ENCODE assay signal across 23 cellular contexts in the genomic region with DNA sequence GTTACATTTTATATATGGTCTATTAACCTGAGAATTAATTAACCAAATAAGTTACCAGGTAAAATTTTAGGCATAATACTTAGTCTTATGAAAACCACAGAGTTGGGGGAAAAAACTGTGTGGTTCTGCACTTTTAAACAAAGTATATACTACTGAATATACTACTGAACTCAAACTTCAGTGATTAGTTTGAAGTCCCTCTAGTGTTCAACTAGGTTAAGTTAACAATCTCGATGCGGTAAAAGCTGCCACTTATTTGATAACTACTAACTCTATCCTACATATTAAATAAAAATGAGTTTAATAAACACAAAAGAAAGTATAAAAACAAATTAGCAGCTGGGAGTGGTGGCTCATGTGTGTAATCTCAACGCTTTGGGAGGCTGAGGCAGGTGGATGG. TPM values are rescaled to one million over a fixed set of nuclear protein-coding genes. Genes with fewer than 3 reads are reported as not detected.
DNase-seq lines count a peak whose midpoint lies in the region; ATAC-seq and TF ChIP-seq lines count a peak whose summit lies in the region.
"Had no signal": no experiment of that assay in that cellular context is flagged by ENCODE, and none has a peak within 500 bp of the region (broad histone marks: within the 10 kb centered on the region; RNA-seq: fewer than 3 reads in every experiment).

No MANE protein-coding gene starts in this region.

- CTCF ChIA-PET in SK-N-SH (lab: Yijun Ruan, JAX) (interaction anchor here (0.7 to 4.0 kb wide), 3 partner anchors 15 to 73 kb away, joined by 3 to 11 read pairs (median 3); no protein-coding TSS in a partner anchor), mammary epithelial cell (lab: Charles Lee; ENCODE audit: low non-redundant PET) (no interaction called here)

- no peak overlapping the region for H3K4me3 Mint-ChIP-seq in neural crest cell
- H3K4me3 Mint-ChIP-seq: CD14-positive monocyte had no signal

- dilution Hi-C loops in mammary epithelial cell (cut with HindIII; ENCODE audit: low sequenced_read_pairs): no loop called here

- H2AFZ ChIP-seq in SK-N-SH (ENCODE audit: low read depth): no peak overlapping the region
- no peak overlapping the region for H2AFZ ChIP-seq in mammary epithelial cell (ENCODE audit: low read depth, low read length)
- H2AFZ ChIP-seq: PC-9 had no signal

- no peak for DNase-seq in SK-N-SH
- DNase-seq in neural crest cell (ENCODE audit: low read depth, low spot score): no peak
- no peak for DNase-seq in SIG-M5 (lab: John Stamatoyannopoulos, UW)
- DNase-seq in activated CD8-positive, alpha-beta memory T cell treated with anti-CD3 and anti-CD28 coated beads, Interleukin-2, amount 50 U/mL, for 48 hours: no peak
- no peak for DNase-seq in mammary epithelial cell
- DNase-seq: GF-D8, MM.1S, NCI-H1048, NCI-H1417 treated with DMSO at 0.1 percent for 48 hours, NCI-H187, NCI-H446, NCI-H526 treated with DMSO at 0.1 percent for 48 hours, PC-9, SHP77 treated with DMSO at 0.1 percent for 48 hours had no signal

- H3K4me3 ChIP-seq in SK-N-SH (ENCODE audit: low read depth in 2 of 2, low read length in 1 of 2) (no peak overlapping the region), mammary epithelial cell (replicated peaks in 1 of 3; ENCODE audit: insufficient read depth in 1 of 3, low read depth in 2 of 3, low read length in 3 of 3) (no peak overlapping the region)
- H3K4me3 ChIP-seq: K562, PC-9 had no signal

- H3K9me3 Mint-ChIP-seq in neural crest cell: no peaks in the 10 kb centered on the region
- H3K9me3 Mint-ChIP-seq: CD14-positive monocyte had no signal

- no peak overlapping the region for H3K27ac ChIP-seq in SK-N-SH (ENCODE audit: low read depth in 2 of 2, low read length in 1 of 2)
- H3K27ac ChIP-seq in VCaP: no peak overlapping the region
- H3K27ac ChIP-seq in mammary epithelial cell (ENCODE audit: insufficient read depth, low read depth, low read length): no peak overlapping the region
- H3K27ac ChIP-seq: 22Rv1, HL-60, PC-9, RWPE1 had no signal

- H3K4me2 ChIP-seq in SK-N-SH (no peak overlapping the region), mammary epithelial cell (ENCODE audit: insufficient read depth, low read depth, low read length) (no peak overlapping the region)
- H3K4me2 ChIP-seq: PC-9 had no signal

- H4K20me1 ChIP-seq in SK-N-SH (ENCODE audit: insufficient read depth) (peaks cover 93% of the 10 kb centered on the region), mammary epithelial cell (ENCODE audit: insufficient read depth, low read length) (peaks cover 7% of the 10 kb centered on the region)

- 98% methylated on average over 3 of the region's 3 CpGs for WGBS in SK-N-SH (ENCODE audit: low lambda C conversion rate)
- WGBS in mammary epithelial cell (ENCODE audit: low coverage, missing lambda C conversion rate): 93% methylated on average over 3 of the region's 3 CpGs

- POLR2A ChIA-PET in SK-N-SH (lab: Yijun Ruan, JAX): no interaction called here

- H3K9me2 ChIP-seq in SK-N-SH: no peaks in the 10 kb centered on the region

- H3K27me3 Mint-ChIP-seq in neural crest cell (ENCODE audit: low read depth): no peaks in the 10 kb centered on the region

- intact Hi-C loops in mammary epithelial cell (cut with micrococcal nuclease): no loop called here

- H3F3A ChIP-seq in SK-N-SH (replicated peaks; ENCODE audit: insufficient read depth): peaks cover 38% of the 10 kb centered on the region

- H3K9ac ChIP-seq in SK-N-SH (no peak overlapping the region), mammary epithelial cell (ENCODE audit: insufficient read depth, low read length) (no peak overlapping the region)

- H3K9me3 ChIP-seq in SK-N-SH (no peaks in the 10 kb centered on the region), mammary epithelial cell (replicated peaks; ENCODE audit: insufficient read depth, low read length) (no peaks in the 10 kb centered on the region)

- H3K4me1 ChIP-seq in SK-N-SH (ENCODE audit: control insufficient read depth in 1 of 2, insufficient read depth in 2 of 2, low read depth in 1 of 2, low read length in 1 of 2): peaks cover 0 to 11% of the 10 kb centered on the region in 2 experiments; a peak in 1 of 4 replicates
- peaks cover 5% of the 10 kb centered on the region for H3K4me1 ChIP-seq in mammary epithelial cell (ENCODE audit: insufficient read depth, low read length)

- no TSS peak for BruUV-seq in mammary epithelial cell (replicated peaks; lab: Mats Ljungman, UMichigan)

- no peak overlapping the region for H3K27ac Mint-ChIP-seq in neural crest cell (ENCODE audit: unreplicated experiment)

- TF ChIP-seq CTCF in SK-N-SH (IDR thresholded peaks at IDR 0.05) (peak; percentile 27; the same call in 1 of the 2 replicates), VCaP (conservative IDR thresholded peaks at IDR 0.05) (peak; percentile 29), neural crest cell (conservative IDR thresholded peaks at IDR 0.05) (peak; percentile 29), mammary epithelial cell (conservative IDR thresholded peaks at IDR 0.05 in 1 of 2, IDR thresholded peaks at IDR 0.05 in 1 of 2; ENCODE audit: extremely low read depth in 1 of 2, insufficient read depth in 1 of 2, low read depth in 1 of 2, low read length in 2 of 2) (no peak)

- H3K27me3 ChIP-seq in SK-N-SH (ENCODE audit: insufficient read depth) (no peaks in the 10 kb centered on the region), mammary epithelial cell (ENCODE audit: insufficient read depth, low read length) (no peaks in the 10 kb centered on the region)

- peaks cover 2% of the 10 kb centered on the region for H3K36me3 Mint-ChIP-seq in neural crest cell (ENCODE audit: low read depth)

- H3K4me1 Mint-ChIP-seq in neural crest cell: peaks cover 26% of the 10 kb centered on the region

- H3K79me2 ChIP-seq in SK-N-SH (ENCODE audit: insufficient read depth): peaks cover 100% of the 10 kb centered on the region
- peaks cover 93% of the 10 kb centered on the region for H3K79me2 ChIP-seq in mammary epithelial cell (ENCODE audit: insufficient read depth, low read length)

- TF ChIP-seq RAD21 in SK-N-SH (IDR thresholded peaks at IDR 0.05; ENCODE audit: low read length): no peak

- H3K36me3 ChIP-seq in SK-N-SH (replicated peaks in 1 of 2; ENCODE audit: control insufficient read depth in 1 of 2, insufficient read depth in 2 of 2, low read length in 1 of 2): peaks cover 0 to 14% of the 10 kb centered on the region in 2 experiments
- no peaks in the 10 kb centered on the region for H3K36me3 ChIP-seq in mammary epithelial cell (ENCODE audit: insufficient read depth, low read length)

- ATAC-seq in SK-N-SH treated with all-trans-retinoic acid at 6 μM for 48 hours (no peak), HG03460 (IDR thresholded peaks at IDR 0.05; ENCODE audit: unreplicated experiment) (no peak)
- ATAC-seq: HepG2, K562 had no signal

- TF ChIP-seq EP300 in SK-N-SH (IDR thresholded peaks at IDR 0.05; ENCODE audit: borderline replicate concordance in 1 of 2, low read depth in 1 of 2, low read length in 1 of 2): no peak

- in situ Hi-C loops in mammary epithelial cell (cut with MboI; ENCODE audit: low sequenced_read_pairs in 2 of 2): loop anchor here in 1 of 2 donors (10.0 kb wide), 1 partner anchor 206 kb away; no protein-coding TSS in a partner anchor

TF ChIP-seq in SK-N-SH, 30 proteins besides CTCF, POLR2A, EP300 and RAD21:
- TF ChIP-seq, protein P1, sequence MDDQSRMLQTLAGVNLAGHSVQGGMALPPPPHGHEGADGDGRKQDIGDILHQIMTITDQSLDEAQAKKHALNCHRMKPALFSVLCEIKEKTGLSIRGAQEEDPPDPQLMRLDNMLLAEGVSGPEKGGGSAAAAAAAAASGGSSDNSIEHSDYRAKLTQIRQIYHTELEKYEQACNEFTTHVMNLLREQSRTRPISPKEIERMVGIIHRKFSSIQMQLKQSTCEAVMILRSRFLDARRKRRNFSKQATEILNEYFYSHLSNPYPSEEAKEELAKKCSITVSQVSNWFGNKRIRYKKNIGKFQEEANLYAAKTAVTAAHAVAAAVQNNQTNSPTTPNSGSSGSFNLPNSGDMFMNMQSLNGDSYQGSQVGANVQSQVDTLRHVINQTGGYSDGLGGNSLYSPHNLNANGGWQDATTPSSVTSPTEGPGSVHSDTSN (IDR thresholded peaks at IDR 0.05): no peak
- TF ChIP-seq TCF12 (IDR thresholded peaks at IDR 0.05) (no peak), GATA2 (CRISPR knock-in tag; IDR thresholded peaks at IDR 0.05) (no peak), POLR2AphosphoS5 (IDR thresholded peaks at IDR 0.05; ENCODE audit: low read depth, low read length) (no peak)

TF ChIP-seq in SK-N-SH treated with all-trans-retinoic acid at 6 μM for 48 hours, 23 proteins besides CTCF, POLR2A, EP300 and RAD21 (continues in another document):
- TF ChIP-seq, protein P2, sequence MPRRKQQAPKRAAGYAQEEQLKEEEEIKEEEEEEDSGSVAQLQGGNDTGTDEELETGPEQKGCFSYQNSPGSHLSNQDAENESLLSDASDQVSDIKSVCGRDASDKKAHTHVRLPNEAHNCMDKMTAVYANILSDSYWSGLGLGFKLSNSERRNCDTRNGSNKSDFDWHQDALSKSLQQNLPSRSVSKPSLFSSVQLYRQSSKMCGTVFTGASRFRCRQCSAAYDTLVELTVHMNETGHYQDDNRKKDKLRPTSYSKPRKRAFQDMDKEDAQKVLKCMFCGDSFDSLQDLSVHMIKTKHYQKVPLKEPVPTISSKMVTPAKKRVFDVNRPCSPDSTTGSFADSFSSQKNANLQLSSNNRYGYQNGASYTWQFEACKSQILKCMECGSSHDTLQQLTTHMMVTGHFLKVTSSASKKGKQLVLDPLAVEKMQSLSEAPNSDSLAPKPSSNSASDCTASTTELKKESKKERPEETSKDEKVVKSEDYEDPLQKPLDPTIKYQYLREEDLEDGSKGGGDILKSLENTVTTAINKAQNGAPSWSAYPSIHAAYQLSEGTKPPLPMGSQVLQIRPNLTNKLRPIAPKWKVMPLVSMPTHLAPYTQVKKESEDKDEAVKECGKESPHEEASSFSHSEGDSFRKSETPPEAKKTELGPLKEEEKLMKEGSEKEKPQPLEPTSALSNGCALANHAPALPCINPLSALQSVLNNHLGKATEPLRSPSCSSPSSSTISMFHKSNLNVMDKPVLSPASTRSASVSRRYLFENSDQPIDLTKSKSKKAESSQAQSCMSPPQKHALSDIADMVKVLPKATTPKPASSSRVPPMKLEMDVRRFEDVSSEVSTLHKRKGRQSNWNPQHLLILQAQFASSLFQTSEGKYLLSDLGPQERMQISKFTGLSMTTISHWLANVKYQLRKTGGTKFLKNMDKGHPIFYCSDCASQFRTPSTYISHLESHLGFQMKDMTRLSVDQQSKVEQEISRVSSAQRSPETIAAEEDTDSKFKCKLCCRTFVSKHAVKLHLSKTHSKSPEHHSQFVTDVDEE (CRISPR knock-in tag; IDR thresholded peaks at IDR 0.05): no peak
- no peak for TF ChIP-seq SNAI2 (CRISPR knock-in tag; IDR thresholded peaks at IDR 0.05)
- no peak for TF ChIP-seq ZC3H10 (CRISPR knock-in tag; IDR thresholded peaks at IDR 0.05)
- TF ChIP-seq ARNTL (CRISPR knock-in tag; IDR thresholded peaks at IDR 0.05; ENCODE audit: borderline replicate concordance, low read depth): no peak
- TF ChIP-seq ESRRG (CRISPR knock-in tag; IDR thresholded peaks at IDR 0.05): no peak
- no peak for TF ChIP-seq BACH2 (CRISPR knock-in tag; IDR thresholded peaks at IDR 0.05; ENCODE audit: borderline replicate concordance)

RNA-seq across cellular contexts. Expression of a gene that starts 56.7 kb away (rescaled TPM):
- polyA plus RNA-seq in SK-N-SH (2012; rRNA removed): 17.1 and 26.3 TPM in 2 replicates
- polyA plus RNA-seq in SK-N-SH (2012; cell fraction: cytosol; rRNA removed): 18.4 and 19.1 TPM in 2 replicates
- 24.4 and 38.6 TPM in 2 replicates for polyA plus RNA-seq in SK-N-SH (2012; cell fraction: nucleus; rRNA removed)
- 89.0 and 90.1 TPM in 2 replicates for total RNA-seq in neural crest cell
- total RNA-seq in mammary epithelial cell: 100 to 1,000 TPM in 1 of 2 donors, 10 to 100 TPM in 1; 85.6 to 140 TPM
- polyA plus RNA-seq in mammary epithelial cell: 20.5 TPM
- 61.0 TPM for polyA minus RNA-seq in mammary epithelial cell

Comparison
In these comparisons a context has a peak if more than half of its experiments do, and no peak if none do; other contexts are left out.
1. CTCF ChIP-seq: peak in SK-N-SH (single experiment), VCaP (single experiment) and neural crest cell (single experiment); none in mammary epithelial cell (0 of 2).